ENCODE assay signal across 8 cellular contexts in the genomic region with DNA sequence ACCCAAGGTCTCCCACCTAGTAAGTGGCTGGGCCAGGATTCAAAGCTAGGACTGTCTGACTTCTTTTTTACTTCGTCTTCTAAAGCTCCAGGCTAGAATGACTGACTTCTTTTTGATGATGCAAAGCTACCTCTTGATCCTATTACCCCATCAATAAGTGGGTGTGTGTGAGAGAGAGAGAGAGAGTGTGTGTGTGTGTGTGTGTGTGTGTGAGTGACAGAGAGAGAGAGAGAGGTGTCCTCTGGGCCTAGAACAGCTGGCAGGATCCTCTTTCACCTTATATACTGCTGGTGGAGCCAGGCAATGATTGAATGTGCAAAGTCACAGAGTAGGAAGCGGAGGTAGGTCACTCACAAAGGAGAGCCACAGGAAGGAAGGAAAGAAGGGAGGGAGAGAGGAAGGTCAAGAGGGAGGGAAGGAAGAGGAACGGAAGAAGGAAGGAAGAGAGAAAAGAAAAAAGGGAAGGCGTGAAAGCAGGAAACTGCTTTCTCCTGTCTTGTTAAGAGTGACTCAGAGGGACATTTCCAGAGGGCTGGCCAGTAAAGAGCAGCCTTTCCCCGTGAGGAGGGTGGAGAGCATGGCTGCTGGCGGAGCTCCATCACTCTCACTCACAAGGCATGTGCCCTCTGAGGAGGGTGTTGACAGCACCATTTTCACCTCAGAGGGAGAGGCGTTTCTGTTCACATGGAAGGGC.
DNase-seq lines count a peak whose midpoint lies in the region; ATAC-seq and TF ChIP-seq lines count a peak whose summit lies in the region.

No MANE protein-coding gene starts in this region.

- H3K36me3 ChIP-seq in brain microvascular endothelial cell (replicated peaks) = no peaks in the 10 kb centered on the region

- H3K4me3 ChIP-seq in brain microvascular endothelial cell (ENCODE audit: low read depth, low read length) (no peak overlapping the region), lower leg skin (ENCODE audit: low read depth, poor library complexity, severe bottlenecking) (no peak overlapping the region)

- in situ Hi-C loops in brain microvascular endothelial cell (cut with HindIII; ENCODE audit: low pct_ligation_motif_present, low sequenced_read_pairs) = no loop called here

- intact Hi-C loops in lower leg skin (cut with DNase I; ENCODE audit: low total_unique reads) = no loop called here

- DNase-seq in A172 (ENCODE audit: low spot score) (peak; percentile 82), HK-2 (ENCODE audit: unreplicated experiment) (peak; percentile 69), brain microvascular endothelial cell (peak; percentile 83), lower leg skin (ENCODE audit: low spot score in 2 of 2) (peak; percentile 93 to 97), SW480 (ENCODE audit: low spot score) (no peak), NAMALWA (ENCODE audit: low spot score) (no peak), activated gamma-delta T cell (lab: John Stamatoyannopoulos, UW) (no peak)

- no peaks in the 10 kb centered on the region for H3K27me3 ChIP-seq in brain microvascular endothelial cell (replicated peaks)

- TF ChIP-seq CTCF in brain microvascular endothelial cell (IDR thresholded peaks at IDR 0.05; ENCODE audit: low read depth, low read length, missing control alignments) (no peak), lower leg skin (IDR thresholded peaks at IDR 0.05) (no peak)

- ATAC-seq in GM19351 (IDR thresholded peaks at IDR 0.05; ENCODE audit: unreplicated experiment) = no peak

- H3K27ac ChIP-seq in brain microvascular endothelial cell = peak overlapping the region; percentile 58

- 6 to 18% methylated on average over 7 of the region's 7 CpGs for WGBS in lower leg skin, 2 donors

- no peak for TF ChIP-seq POLR2A in lower leg skin (IDR thresholded peaks at IDR 0.05)

Comparison
In these comparisons a context has a peak if more than half of its experiments do, and no peak if none do; other contexts are left out.
1. DNase-seq: peak in A172 (single experiment), HK-2 (single experiment), brain microvascular endothelial cell (single experiment) and lower leg skin (2 of 2); none in SW480 (single experiment), NAMALWA (single experiment) and activated gamma-delta T cell (single experiment).